Comparison of ENCODE assay signal across 13 cellular contexts in the genomic region with DNA sequence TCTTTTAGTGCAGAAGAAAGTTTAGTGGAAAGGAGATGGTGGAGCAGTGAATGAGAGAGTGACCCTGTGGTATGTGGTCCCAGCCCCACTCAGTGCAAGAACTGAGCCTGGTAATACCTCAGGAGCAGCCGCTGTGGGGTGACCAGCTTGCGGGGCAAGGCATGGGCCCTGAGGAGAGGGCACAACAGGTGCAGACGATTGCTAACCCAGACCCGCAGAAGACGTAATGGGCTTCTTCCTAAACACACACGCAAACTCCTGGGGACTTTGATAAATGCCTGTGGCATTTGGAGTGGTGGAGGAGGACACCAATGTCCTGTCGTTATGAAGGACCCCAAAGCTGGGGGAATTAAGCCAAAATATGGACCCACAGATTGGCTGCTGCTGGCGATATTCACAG.
DNase-seq lines count a peak whose midpoint lies in the region; ATAC-seq and TF ChIP-seq lines count a peak whose summit lies in the region.
"Had no signal": no experiment of that assay in that cellular context is flagged by ENCODE, and none has a peak within 500 bp of the region (broad histone marks: within the 10 kb centered on the region; RNA-seq: fewer than 3 reads in every experiment).

No MANE protein-coding gene starts in this region.

- peak overlapping the region; percentile 34; the same call in 1 of the 2 replicates for H3K4ac ChIP-seq in IMR-90 (ENCODE audit: low read depth, low read length)

- ATAC-seq in IMR-90 (ENCODE audit: low read depth) (no peak), HG03571 (IDR thresholded peaks at IDR 0.05; ENCODE audit: unreplicated experiment) (no peak), mucosa of descending colon (no peak)

- no peak for TF ChIP-seq RAD21 in IMR-90 (IDR thresholded peaks at IDR 0.05; ENCODE audit: low read length)

- no peaks in the 10 kb centered on the region for H3K27me3 ChIP-seq in IMR-90 (ENCODE audit: control insufficient read depth, insufficient read depth, low read length)
- no peaks in the 10 kb centered on the region for H3K27me3 ChIP-seq in osteoblast (ENCODE audit: insufficient read depth, low read length)
- H3K27me3 ChIP-seq in transverse colon = no peaks in the 10 kb centered on the region
- H3K27me3 ChIP-seq: SJSA1 had no signal

- peaks cover 19% of the 10 kb centered on the region for H3K9me1 ChIP-seq in IMR-90 (ENCODE audit: insufficient read depth, low read length)

- H2AFZ ChIP-seq in IMR-90 (replicated peaks; ENCODE audit: low read length, poor library complexity) (no peak overlapping the region), osteoblast (ENCODE audit: low read length) (no peak overlapping the region)

- peak overlapping the region; percentile 5; the same call in 1 of the 2 replicates for H2BK120ac ChIP-seq in IMR-90 (ENCODE audit: low read depth, low read length)

- no peaks in the 10 kb centered on the region for H3K79me2 ChIP-seq in osteoblast (ENCODE audit: insufficient read depth, low read length)

- no peak overlapping the region for H3K23ac ChIP-seq in IMR-90 (ENCODE audit: low read depth, low read length)

- dilution Hi-C loops in IMR-90 (cut with HindIII; ENCODE audit: low sequenced_read_pairs, unreplicated experiment) = loop anchor here (25.0 kb wide), 1 partner anchor 296 kb away; a partner anchor contains a TSS

- H3K9me3 ChIP-seq in IMR-90 (ENCODE audit: control insufficient read depth, insufficient read depth, low read length) (peaks cover 7% of the 10 kb centered on the region), osteoblast (ENCODE audit: low read depth, low read length) (peaks cover 2% of the 10 kb centered on the region), transverse colon (peaks cover 0 to 4% of the 10 kb centered on the region in 2 donors), mucosa of descending colon (peaks cover 5% of the 10 kb centered on the region)
- H3K9me3 ChIP-seq: SJSA1 had no signal

- H3K4me3 ChIP-seq in IMR-90 (ENCODE audit: insufficient read depth, low read depth, low read length) = no peak overlapping the region
- H3K4me3 ChIP-seq in coronary artery = no peak overlapping the region
- no peak overlapping the region for H3K4me3 ChIP-seq in osteoblast (ENCODE audit: insufficient read depth, low read length)
- H3K4me3 ChIP-seq in transverse colon = no peak overlapping the region
- H3K4me3 ChIP-seq in mucosa of descending colon = no peak overlapping the region
- H3K4me3 ChIP-seq: SJSA1 had no signal

- no peak overlapping the region for H4K91ac ChIP-seq in IMR-90 (ENCODE audit: insufficient read depth, low read depth, low read length)

- H3K36me3 ChIP-seq in IMR-90 (ENCODE audit: control insufficient read depth, insufficient read depth, low read length) (peaks cover 2% of the 10 kb centered on the region; the same call in 1 of the 2 replicates), osteoblast (ENCODE audit: insufficient read depth, low read length) (peaks cover 6% of the 10 kb centered on the region), transverse colon (no peaks in the 10 kb centered on the region), mucosa of descending colon (ENCODE audit: low read depth) (no peaks in the 10 kb centered on the region)
- H3K36me3 ChIP-seq: SJSA1 had no signal

- TF ChIP-seq CTCF in IMR-90 (conservative IDR thresholded peaks at IDR 0.05; ENCODE audit: low read depth, low read length) (no peak), coronary artery (IDR thresholded peaks at IDR 0.05) (no peak), osteoblast (IDR thresholded peaks at IDR 0.05; ENCODE audit: extremely low read depth, low read depth, low read length) (no peak), transverse colon (IDR thresholded peaks at IDR 0.05) (no peak), mucosa of descending colon (IDR thresholded peaks at IDR 0.05) (no peak)

- in situ Hi-C loops in IMR-90 (cut with MboI; ENCODE audit: low sequenced_read_pairs) = loop anchor here (5.0 kb wide), 2 partner anchors 296 to 361 kb away; a partner anchor contains a TSS
- in situ Hi-C loops in transverse colon (cut with MboI; ENCODE audit: low pct_ligation_motif_present in 1 of 4, low pct_unique_long_range_greater_than_20kb in 1 of 4, low sequenced_read_pairs in 3 of 4) = loop anchor here in 3 of 4 donors (10.0 kb wide), 2 partner anchors 294 to 304 kb away; a partner anchor contains a TSS

- peak overlapping the region; percentile 21; the same call in 1 of the 2 replicates for H4K5ac ChIP-seq in IMR-90 (ENCODE audit: low read depth, low read length)

- H4K20me1 ChIP-seq in IMR-90 (ENCODE audit: insufficient read depth, low read length) (no peaks in the 10 kb centered on the region), osteoblast (ENCODE audit: insufficient read depth, low read length) (no peaks in the 10 kb centered on the region)

- intact Hi-C loops in IMR-90 (cut with micrococcal nuclease) = loop anchor here (5.0 kb wide), 4 partner anchors 66 to 226 kb away; no protein-coding TSS in a partner anchor
- intact Hi-C loops in transverse colon (cut with DNase I; ENCODE audit: low total_unique reads) = loop anchor here (1.0 kb wide), 1 partner anchor 296 kb away; no protein-coding TSS in a partner anchor
- intact Hi-C loops in mucosa of descending colon (cut with DNase I, micrococcal nuclease) = loop anchor here (5.0 to 10.0 kb wide), 3 partner anchors 64 to 296 kb away; a partner anchor contains a TSS

- H4K8ac ChIP-seq in IMR-90 (ENCODE audit: low read depth in 2 of 2, low read length in 2 of 2) = 0 out of 4 replicates have a peak overlapping the region, but pooled peaks of 1 of the 2 experiments have one; percentile 96

- peaks cover 0 to 17% of the 10 kb centered on the region in 2 experiments; a peak in 2 of 4 replicates for H3K79me1 ChIP-seq in IMR-90 (ENCODE audit: low read depth in 1 of 2, low read length in 2 of 2)

- H2BK5ac ChIP-seq in IMR-90 (ENCODE audit: low read depth, low read length, poor library complexity, severe bottlenecking) = no peak overlapping the region

- no peak for TF ChIP-seq EP300 in transverse colon (IDR thresholded peaks at IDR 0.05; ENCODE audit: low read depth)

- no peak overlapping the region for H3K56ac ChIP-seq in IMR-90 (ENCODE audit: extremely low read depth, insufficient read depth, low read length)

- CTCF ChIA-PET in IMR-90 (lab: Yijun Ruan, JAX) = no interaction called here

- BruUV-seq in IMR-90 (replicated peaks; lab: Mats Ljungman, UMichigan) = no TSS peak

- POLR2A ChIA-PET in IMR-90 (lab: Charles Lee; ENCODE audit: unreplicated experiment) = no interaction called here

- peak overlapping the region; percentile 26; the same call in 1 of the 2 replicates for H2BK20ac ChIP-seq in IMR-90 (ENCODE audit: low read depth, low read length)

- no peak overlapping the region for H3K18ac ChIP-seq in IMR-90 (ENCODE audit: low read depth, low read length)

- H3K4me1 ChIP-seq in IMR-90 (ENCODE audit: control insufficient read depth, insufficient read depth, low read length) = peaks cover 31% of the 10 kb centered on the region
- H3K4me1 ChIP-seq in osteoblast (ENCODE audit: insufficient read depth, low read length) = peaks cover 32% of the 10 kb centered on the region
- H3K4me1 ChIP-seq in transverse colon = peaks cover 36 to 58% (median 54%) of the 10 kb centered on the region in 4 donors
- peaks cover 28% of the 10 kb centered on the region for H3K4me1 ChIP-seq in mucosa of descending colon (ENCODE audit: low read depth)

- H2AK9ac ChIP-seq in IMR-90 (replicated peaks; ENCODE audit: low read depth, low read length, poor library complexity) = no peak overlapping the region

- peak overlapping the region; percentile 75 for H2AK5ac ChIP-seq in IMR-90 (ENCODE audit: low read depth, low read length)

- 100% methylated on average over 1 of the region's 8 CpGs; no CpG with 5 or more reads in 1 of the 2 experiments for WGBS in IMR-90 (ENCODE audit: extremely low coverage in 2 of 2, insufficient read length in 1 of 2), 2 experiments
- 93% methylated on average over 8 of the region's 8 CpGs; no CpG with 5 or more reads in 1 of the 2 donors for WGBS in transverse colon (ENCODE audit: low coverage in 1 of 2), 2 donors

- no peak for DNase-seq in IMR-90
- no peak for DNase-seq in coronary artery (ENCODE audit: low spot score)
- DNase-seq in osteoblast (ENCODE audit: insufficient read length, low spot score, missing footprints) = peak; percentile 34
- no peak for DNase-seq in transverse colon
- DNase-seq in mucosa of descending colon = no peak
- no peak for DNase-seq in hippocampal formation (lab: John Stamatoyannopoulos, UW)
- DNase-seq: activated CD4-positive, alpha-beta T cell treated with anti-CD3 and anti-CD28 coated beads for 4 hours; activated naive CD4-positive, alpha-beta T cell treated with Interleukin-2 at 50 U/mL for 16 hours; AML-193; NCI-H524 treated with DMSO at 0.1 percent for 48 hours; T1000 had no signal

- H2BK15ac ChIP-seq in IMR-90 (ENCODE audit: low read depth, low read length) = no peak overlapping the region

- H3K14ac ChIP-seq in IMR-90 (replicated peaks; ENCODE audit: low read depth, low read length) = no peak overlapping the region

- H3K4me2 ChIP-seq in IMR-90 (ENCODE audit: low read depth, low read length) = no peak overlapping the region
- no peak overlapping the region for H3K4me2 ChIP-seq in osteoblast (ENCODE audit: insufficient read depth, low read length)

- H3K9ac ChIP-seq in IMR-90 (ENCODE audit: low read depth, low read length) = no peak overlapping the region

- H3K27ac ChIP-seq in IMR-90 (ENCODE audit: insufficient read depth, low read length) (no peak overlapping the region), coronary artery (peak overlapping the region; percentile 72 to 96), osteoblast (ENCODE audit: low read depth, low read length) (no peak overlapping the region), transverse colon (peak overlapping the region; percentile 89 to 93 (median 90))
- H3K27ac ChIP-seq: SJSA1 had no signal

- TF ChIP-seq POLR2A in IMR-90 (IDR thresholded peaks at IDR 0.05; ENCODE audit: low read depth, low read length) (no peak), transverse colon (IDR thresholded peaks at IDR 0.05) (no peak)

TF ChIP-seq in IMR-90, 13 proteins besides CTCF, POLR2A, EP300 and RAD21:
- TF ChIP-seq RCOR1 (IDR thresholded peaks at IDR 0.05; ENCODE audit: insufficient replicate concordance, low read length) = no peak
- no peak for TF ChIP-seq MXI1 (IDR thresholded peaks at IDR 0.05; ENCODE audit: borderline replicate concordance, low read depth, low read length)
TF ChIP-seq in IMR-90: peak in this region for 0.

Comparison
In these comparisons a context has a peak if more than half of its experiments do, and no peak if none do; other contexts are left out.
1. H3K27ac ChIP-seq: peak in coronary artery (2 of 2) and transverse colon (4 of 4); none in IMR-90 (single experiment) and osteoblast (single experiment).